ENCODE assay signal across 8 cellular contexts in the genomic region with DNA sequence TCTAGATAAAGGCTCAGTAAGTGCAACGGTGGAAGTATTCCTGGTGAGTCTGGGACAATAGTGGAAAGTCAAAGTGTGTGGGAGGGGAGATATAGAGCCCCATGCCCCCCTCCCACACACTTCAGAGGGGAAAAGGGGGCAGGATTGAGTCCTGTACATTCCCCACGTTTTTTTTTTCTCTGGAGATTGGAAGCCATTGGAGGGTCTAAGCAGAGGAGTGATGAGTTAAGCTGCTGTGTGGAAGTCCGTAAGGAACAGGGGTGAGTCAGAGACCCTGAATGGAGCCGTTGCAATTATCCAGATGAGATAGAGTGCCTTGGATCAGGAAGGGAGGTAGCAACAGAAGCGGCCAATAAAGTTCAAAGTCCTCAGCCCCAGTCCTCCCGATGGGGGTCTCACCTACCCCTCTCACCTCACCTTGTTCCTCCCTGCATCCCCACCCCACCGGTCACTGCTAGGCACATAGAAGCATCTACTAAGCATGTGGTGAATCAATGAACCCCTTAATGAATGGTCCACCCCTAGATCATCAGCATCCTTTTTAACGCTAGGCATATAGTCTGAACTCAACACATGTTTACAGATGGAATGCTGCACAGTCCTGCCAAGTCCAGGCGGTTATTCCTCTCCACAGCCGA. TPM values are rescaled to one million over a fixed set of nuclear protein-coding genes. Genes with fewer than 3 reads are reported as not detected.
DNase-seq lines count a peak whose midpoint lies in the region; ATAC-seq and TF ChIP-seq lines count a peak whose summit lies in the region.

No MANE protein-coding gene starts in this region.

- no peaks in the 10 kb centered on the region for H3K9me3 Mint-ChIP-seq in immature natural killer cell

- no peak for TF ChIP-seq EP300 in stomach (IDR thresholded peaks at IDR 0.05)

- no peak for TF ChIP-seq POLR2A in stomach (IDR thresholded peaks at IDR 0.05)

- H3K36me3 ChIP-seq in DOHH2 (ENCODE audit: control insufficient read depth, low read length) = peaks cover 20% of the 10 kb centered on the region
- H3K36me3 ChIP-seq in stomach = peaks cover 4 to 23% (median 21%) of the 10 kb centered on the region in 4 donors

- intact Hi-C loops in stomach (cut with DNase I; ENCODE audit: low total_unique reads) = no loop called here

- peak overlapping the region; percentile 91 to 96 (median 94) for H3K4me3 Mint-ChIP-seq in immature natural killer cell

- peak overlapping the region; percentile 94 to 99 (median 98) for H3K27ac Mint-ChIP-seq in immature natural killer cell

- TF ChIP-seq CTCF in DOHH2 (IDR thresholded peaks at IDR 0.05; ENCODE audit: low read depth, low read length, poor library complexity, severe bottlenecking) (no peak), stomach (IDR thresholded peaks at IDR 0.05) (no peak)

- no peaks in the 10 kb centered on the region for H3K9me2 ChIP-seq in DOHH2 (replicated peaks; ENCODE audit: control insufficient read depth, low read length)

- no peaks in the 10 kb centered on the region for H4K20me1 ChIP-seq in DOHH2 (ENCODE audit: control insufficient read depth, insufficient read depth, low read depth, low read length)

- peaks cover 3% of the 10 kb centered on the region; the same call in 1 of the 2 replicates for H3F3A ChIP-seq in DOHH2 (ENCODE audit: control insufficient read depth, insufficient read depth)

- no peak for ATAC-seq in GM21723 (IDR thresholded peaks at IDR 0.05; ENCODE audit: unreplicated experiment)
- no peak for ATAC-seq in HG02642 (IDR thresholded peaks at IDR 0.05; ENCODE audit: poor library complexity, unreplicated experiment)

- H3K4me3 ChIP-seq in DOHH2 (ENCODE audit: low read length) (peak overlapping the region; percentile 83), stomach (peak overlapping the region; percentile 63 to 77 (median 70))

- DNase-seq in HT1080 (ENCODE audit: low read depth) (peak; percentile 74), amniotic epithelial cell (ENCODE audit: low read depth) (peak; percentile 87), immature natural killer cell (no peak), stomach (no peak), OCI-M1 (lab: John Stamatoyannopoulos, UW) (no peak)

- H3K36me3 Mint-ChIP-seq in immature natural killer cell = peaks cover 0 to 17% (median 0%) of the 10 kb centered on the region in 3 donors

- H3K27me3 ChIP-seq in DOHH2 (ENCODE audit: control insufficient read depth, low read length) = no peaks in the 10 kb centered on the region
- H3K27me3 ChIP-seq in stomach = no peaks in the 10 kb centered on the region

- H3K4me2 ChIP-seq in DOHH2 (ENCODE audit: low read length) = peak overlapping the region; percentile 100

- H3K9me3 ChIP-seq in DOHH2 (ENCODE audit: control insufficient read depth, insufficient read depth, low read length) (no peaks in the 10 kb centered on the region), stomach (no peaks in the 10 kb centered on the region)

- 22 to 30% (median 24%) methylated on average over 10 of the region's 10 CpGs for WGBS in stomach, 5 donors

- H3K79me2 ChIP-seq in DOHH2 (ENCODE audit: control insufficient read depth, low read length) = peaks cover 27% of the 10 kb centered on the region

- peaks cover 33% of the 10 kb centered on the region for H3K4me1 ChIP-seq in DOHH2 (ENCODE audit: control insufficient read depth, low read length)
- H3K4me1 ChIP-seq in stomach = peaks cover 10 to 43% (median 23%) of the 10 kb centered on the region in 4 donors

- H3K4me1 Mint-ChIP-seq in immature natural killer cell = peaks cover 27 to 38% of the 10 kb centered on the region in 2 donors

- H3K27ac ChIP-seq in DOHH2 (ENCODE audit: low read depth, low read length) (peak overlapping the region; percentile 43), stomach (peak overlapping the region; percentile 90 to 100 (median 96))

- peaks cover 0 to 12% (median 6%) of the 10 kb centered on the region in 3 donors for H3K27me3 Mint-ChIP-seq in immature natural killer cell (ENCODE audit: low read depth in 3 of 3)

RNA-seq across cellular contexts. Expression of a gene that starts 0.7 kb away (rescaled TPM):
- 9.0 and 12.6 TPM in 2 replicates for total RNA-seq in HT1080 (2014; rRNA removed; shearing (Covaris generic))
- 5.1 and 5.7 TPM in 2 replicates for polyA plus RNA-seq in HT1080 (2015; cell fraction: cytosol; rRNA removed)
- 18.4 TPM in 2 replicates for polyA plus RNA-seq in HT1080 (2015; cell fraction: nucleus; rRNA removed)
- 1 to 10 TPM; 2.5 to 9.1 (median 3.2) TPM for polyA plus RNA-seq in immature natural killer cell
- total RNA-seq in stomach = 10 to 100 TPM in 4 of 5 donors, 1 to 10 TPM in 1; 2.7 to 21.0 (median 17.2) TPM
- 1 to 10 TPM; 2.3 to 9.8 (median 2.7) TPM for polyA plus RNA-seq in stomach

Comparison
In these comparisons a context has a peak if more than half of its experiments do, and no peak if none do; other contexts are left out.
1. DNase-seq: peak in HT1080 (single experiment) and amniotic epithelial cell (single experiment); none in immature natural killer cell (0 of 3), stomach (single experiment) and OCI-M1 (single experiment).